8 cellular contexts compared by ENCODE assay signal in the genomic region with DNA sequence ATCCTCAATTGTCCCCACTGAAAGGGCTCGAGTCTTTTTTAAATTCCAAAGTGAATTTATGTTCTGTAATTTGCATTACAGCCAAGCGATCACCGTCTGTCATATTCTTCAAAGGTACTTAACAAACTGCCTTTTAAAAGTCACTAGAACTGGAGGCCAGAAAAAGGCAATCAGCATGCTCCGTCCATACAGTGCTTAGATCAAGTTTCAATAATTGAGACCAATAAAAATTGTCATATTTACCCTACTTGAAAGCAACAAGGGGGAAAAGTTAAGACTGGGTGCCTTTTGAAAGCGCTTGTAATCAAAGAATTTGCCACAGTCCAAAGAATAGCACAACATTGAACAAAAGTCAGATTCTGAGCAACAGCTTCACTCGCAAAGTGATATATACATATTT. TPM values are rescaled to one million over a fixed set of nuclear protein-coding genes. Genes with fewer than 3 reads are reported as not detected.
DNase-seq lines count a peak whose midpoint lies in the region; ATAC-seq and TF ChIP-seq lines count a peak whose summit lies in the region.

No MANE protein-coding gene starts in this region.

- no peaks in the 10 kb centered on the region for H4K20me1 ChIP-seq in fibroblast of lung (ENCODE audit: control insufficient read depth, extremely low read depth, insufficient read depth, low read length)

- no peaks in the 10 kb centered on the region for H3K9me3 ChIP-seq in HAP-1
- H3K9me3 ChIP-seq in Panc1 (ENCODE audit: control insufficient read depth, insufficient read depth, low read depth, low read length) = no peaks in the 10 kb centered on the region
- H3K9me3 ChIP-seq in fibroblast of lung (ENCODE audit: control insufficient read depth, insufficient read depth, low read depth, low read length) = no peaks in the 10 kb centered on the region
- no peaks in the 10 kb centered on the region for H3K9me3 ChIP-seq in gastrocnemius medialis

- DNase-seq in HAP-1 (ENCODE audit: low spot score in 2 of 2) (peak in 1 of 2 experiments; percentile 79), Panc1 (ENCODE audit: low read depth, low spot score) (no peak), fibroblast of lung (ENCODE audit: low read depth in 2 of 2) (peak in 1 of 2 donors; percentile 51), gastrocnemius medialis (no peak), iPS-NIHi11 (ENCODE audit: low spot score) (no peak), NCI-H128 (lab: John Stamatoyannopoulos, UW; ENCODE audit: unreplicated experiment) (no peak)

- peak overlapping the region; percentile 90 for H3K4me2 ChIP-seq in fibroblast of lung (ENCODE audit: extremely low read depth, insufficient read depth, low read length)

- TF ChIP-seq POLR2A in gastrocnemius medialis (IDR thresholded peaks at IDR 0.05) = no peak

- H3K79me2 ChIP-seq in fibroblast of lung (ENCODE audit: control insufficient read depth, insufficient read depth, low read length) = peaks cover 83% of the 10 kb centered on the region

- peak overlapping the region; percentile 38 for H3K4me3 ChIP-seq in HAP-1
- H3K4me3 ChIP-seq in Panc1 (ENCODE audit: low read depth in 2 of 2, low read length in 2 of 2) = peak overlapping the region; percentile 60 to 64
- H3K4me3 ChIP-seq in fibroblast of lung (replicated peaks in 1 of 4; ENCODE audit: control extremely low read depth in 1 of 4, insufficient read depth in 1 of 4, low read depth in 3 of 4, low read length in 4 of 4) = peak overlapping the region; percentile 26 to 97 (median 50)
- H3K4me3 ChIP-seq in gastrocnemius medialis = peak overlapping the region; percentile 51 to 75 (median 72)

- POLR2A ChIA-PET in Panc1 (lab: Charles Lee) = no interaction called here

- peak overlapping the region; percentile 92 for H3K9ac ChIP-seq in fibroblast of lung (ENCODE audit: insufficient read depth, low read length)

- H3K36me3 ChIP-seq in HAP-1 (replicated peaks) (no peaks in the 10 kb centered on the region), Panc1 (ENCODE audit: control insufficient read depth, insufficient read depth, low read length) (no peaks in the 10 kb centered on the region), fibroblast of lung (ENCODE audit: control insufficient read depth, insufficient read depth, low read length) (no peaks in the 10 kb centered on the region), gastrocnemius medialis (no peaks in the 10 kb centered on the region)

- H2AFZ ChIP-seq in fibroblast of lung (ENCODE audit: low read length) = no peak overlapping the region

- ATAC-seq in Panc1 (no peak), gastrocnemius medialis (no peak), GM18517 (IDR thresholded peaks at IDR 0.05; ENCODE audit: unreplicated experiment) (no peak), GM21447 (IDR thresholded peaks at IDR 0.05; ENCODE audit: unreplicated experiment) (no peak)

- intact Hi-C loops in Panc1 (cut with micrococcal nuclease; ENCODE audit: unreplicated experiment) (loop anchor here (10.0 kb wide), 1 partner anchor 552 kb away; no protein-coding TSS in a partner anchor), gastrocnemius medialis (cut with DNase I; ENCODE audit: low total_unique reads) (no loop called here)

- CTCF ChIA-PET in Panc1 (lab: Charles Lee) = interaction anchor here (0.6 to 0.7 kb wide), 2 partner anchors 296 to 717 kb away, joined by 3 read pairs; no protein-coding TSS in a partner anchor

- H3K4me1 ChIP-seq in HAP-1 (peaks cover 58% of the 10 kb centered on the region), Panc1 (ENCODE audit: control insufficient read depth, insufficient read depth, low read length) (peaks cover 25% of the 10 kb centered on the region), fibroblast of lung (ENCODE audit: control insufficient read depth, extremely low read depth, insufficient read depth, low read length) (peaks cover 24% of the 10 kb centered on the region), gastrocnemius medialis (peaks cover 47 to 69% of the 10 kb centered on the region in 2 donors)

- no peak for TF ChIP-seq CTCF in Panc1 (IDR thresholded peaks at IDR 0.05)
- no peak for TF ChIP-seq CTCF in fibroblast of lung (conservative IDR thresholded peaks at IDR 0.05 in 1 of 2, IDR thresholded peaks at IDR 0.05 in 1 of 2; ENCODE audit: low read depth in 1 of 2, low read length in 2 of 2)
- TF ChIP-seq CTCF in gastrocnemius medialis (IDR thresholded peaks at IDR 0.05 in 4 of 5, conservative IDR thresholded peaks at IDR 0.05 in 1 of 5) = no peak

- in situ Hi-C loops in HAP-1 (cut with MboI; ENCODE audit: low sequenced_read_pairs) (no loop called here), Panc1 (cut with HindIII; ENCODE audit: low pct_unique_long_range_greater_than_20kb, low sequenced_read_pairs) (no loop called here), gastrocnemius medialis (cut with MboI; ENCODE audit: low sequenced_read_pairs in 4 of 4) (loop anchor here in 3 of 4 donors (10.0 to 25.0 kb wide), 2 partner anchors 220 to 222 kb away; no protein-coding TSS in a partner anchor)

- BruUV-seq in Panc1 (replicated peaks; lab: Mats Ljungman, UMichigan) = TSS peak; percentile 76

- H3K27ac ChIP-seq in Panc1 (ENCODE audit: low read length) (peak overlapping the region; percentile 84), fibroblast of lung (ENCODE audit: insufficient read depth, low read length) (peak overlapping the region; percentile 90), gastrocnemius medialis (peak overlapping the region; percentile 95 to 99 (median 99))

- no peaks in the 10 kb centered on the region for H3K27me3 ChIP-seq in HAP-1 (ENCODE audit: low read depth)
- H3K27me3 ChIP-seq in Panc1 (ENCODE audit: control insufficient read depth, insufficient read depth, low read length) = no peaks in the 10 kb centered on the region
- no peaks in the 10 kb centered on the region for H3K27me3 ChIP-seq in fibroblast of lung (ENCODE audit: control insufficient read depth, insufficient read depth, low read length)
- peaks cover 0 to 3% (median 0%) of the 10 kb centered on the region in 3 donors for H3K27me3 ChIP-seq in gastrocnemius medialis

RNA-seq across cellular contexts. Expression of gene ZFHX3, which starts 9.0 kb away (rescaled TPM):
- total RNA-seq in Panc1 (2021; ENCODE audit: unreplicated experiment) (7.1 TPM), fibroblast of lung (5.4 and 7.3 TPM in 2 replicates), gastrocnemius medialis (10 to 100 TPM; 14.0 to 28.5 (median 27.3) TPM)
- polyA plus RNA-seq in Panc1 (2012; ENCODE audit: insufficient read length) = 3.0 TPM
- 4.4 and 4.7 TPM in 2 replicates for polyA plus RNA-seq in fibroblast of lung
- polyA plus RNA-seq in fibroblast of lung (2012) = 4.3 and 8.5 TPM in 2 replicates
- polyA minus RNA-seq in fibroblast of lung (ENCODE audit: low replicate concordance) = 21.6 and 25.3 TPM in 2 replicates

Comparison
In these comparisons a context has a peak if more than half of its experiments do, and no peak if none do; other contexts are left out.
1. in situ Hi-C loops: an anchor here in gastrocnemius medialis (10.0 to 25.0 kb wide); none called in HAP-1 and Panc1.